ENCODE assay signal across 24 cellular contexts in genomic region chr18:8684577-8684976, GRCh38.
"Had no signal": no experiment of that assay in that cellular context is flagged by ENCODE, and none has a peak within 500 bp of the region (broad histone marks: within the 10 kb centered on the region; RNA-seq: fewer than 3 reads in every experiment).

No MANE protein-coding gene starts in this region.

- H3K9me3 ChIP-seq: left ventricle myocardium inferior, mucosa of descending colon, neutrophil, ovary, right lobe of liver, transverse colon had no signal

- H3K27me3 ChIP-seq: cardiac muscle cell, dorsolateral prefrontal cortex, neutrophil, ovary, right lobe of liver, transverse colon had no signal

- H3K4me1 ChIP-seq: left ventricle myocardium inferior, transverse colon had no signal

- ATAC-seq: effector memory CD8-positive, alpha-beta T cell; mucosa of descending colon; right lobe of liver had no signal

- H3K27ac ChIP-seq: cardiac muscle cell, coronary artery, left ventricle myocardium inferior, neutrophil, ovary, right lobe of liver, transverse colon had no signal

- H3K4me3 Mint-ChIP-seq: activated naive CD8-positive, alpha-beta T cell; effector memory CD8-positive, alpha-beta T cell; nephron; T-helper 2 cell treated with Interferon-gamma antibody and Interleukin-4, amounts not matched to agents 5 μg/mL and 100 μg/mL, for 36 hours had no signal

- H3K4me3 ChIP-seq: cardiac muscle cell, coronary artery, left ventricle myocardium inferior, lung, mucosa of descending colon, ovary, right lobe of liver, transverse colon had no signal

- H3K27me3 Mint-ChIP-seq: activated naive CD8-positive, alpha-beta T cell had no signal

- DNase-seq: activated CD4-positive, alpha-beta T cell treated with anti-CD3 and anti-CD28 coated beads for 4 hours; activated CD4-positive, alpha-beta T cell treated with anti-CD3 and anti-CD28 coated beads, Interleukin-2, amount 50 U/mL, for 48 hours; activated CD4-positive, CD25-positive, alpha-beta regulatory T cell; activated CD8-positive, alpha-beta memory T cell treated with anti-CD3 and anti-CD28 coated beads for 24 hours; activated effector memory CD4-positive, alpha-beta T cell treated with Interleukin-2 at 50 U/mL for 16 hours; activated naive CD4-positive, alpha-beta T cell treated with Interleukin-2 at 50 U/mL for 16 hours; anterior cingulate cortex; effector memory CD8-positive, alpha-beta T cell; left ventricle myocardium inferior; mucosa of descending colon; ovary; right lobe of liver; stimulated activated CD4-positive, alpha-beta T cell treated with anti-CD3 and anti-CD28 coated beads, Interleukin-2, amount 100 ng/mL, for 48 hours; stimulated activated naive CD4-positive, alpha-beta T cell treated with Interleukin-2 at 50 U/mL for 16 hours; T-helper 1 cell; transverse colon had no signal

- H3K27ac Mint-ChIP-seq: activated naive CD8-positive, alpha-beta T cell; effector memory CD8-positive, alpha-beta T cell; nephron; T-helper 2 cell treated with Interferon-gamma antibody and Interleukin-4, amounts not matched to agents 5 μg/mL and 100 μg/mL, for 36 hours had no signal

- H3K9me3 Mint-ChIP-seq: effector memory CD8-positive, alpha-beta T cell; nephron; T-helper 2 cell treated with Interferon-gamma antibody and Interleukin-4, amounts not matched to agents 5 μg/mL and 100 μg/mL, for 36 hours had no signal

- H3K36me3 ChIP-seq: cardiac muscle cell, left ventricle myocardium inferior, neutrophil, ovary, right lobe of liver, transverse colon had no signal

- H3K36me3 Mint-ChIP-seq: activated naive CD8-positive, alpha-beta T cell had no signal
